ENCODE assay signal across 18 cellular contexts in the genomic region with DNA sequence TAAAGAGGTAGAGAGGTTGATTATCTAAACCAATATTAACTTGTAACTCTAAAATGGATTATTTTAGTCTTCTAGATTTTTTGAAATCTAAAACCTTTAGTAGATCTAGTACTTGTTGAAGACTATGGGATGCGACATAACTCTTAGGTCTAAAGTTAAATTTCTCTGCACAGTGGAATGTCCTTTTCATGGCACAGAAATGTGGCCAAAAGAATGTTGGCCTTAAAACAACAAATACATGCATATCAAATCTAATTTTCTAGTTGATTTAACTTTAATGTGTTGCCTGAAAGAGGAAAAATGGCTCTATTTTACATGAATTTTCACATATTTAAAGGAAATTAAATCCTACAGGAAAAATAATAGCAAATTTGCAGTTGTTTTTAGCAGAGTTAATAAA. TPM values are rescaled to one million over a fixed set of nuclear protein-coding genes. Genes with fewer than 3 reads are reported as not detected.
DNase-seq lines count a peak whose midpoint lies in the region; ATAC-seq, FAIRE-seq and TF ChIP-seq lines count a peak whose summit lies in the region.
"Had no signal": no experiment of that assay in that cellular context is flagged by ENCODE, and none has a peak within 500 bp of the region (broad histone marks: within the 10 kb centered on the region; RNA-seq: fewer than 3 reads in every experiment).

No MANE protein-coding gene starts in this region.

- CTCF ChIA-PET in activated naive CD4-positive, alpha-beta T cell treated with anti-CD3 and anti-CD28 coated beads for 36 hours (lab: Charles Lee): interaction anchor here (1.1 kb wide), 1 partner anchor 77 kb away, joined by 4 read pairs; no protein-coding TSS in a partner anchor
- CTCF ChIA-PET in endothelial cell of umbilical vein (lab: Charles Lee) (no interaction called here), WTC11 (lab: Charles Lee) (interaction anchor here (1.3 kb wide), 1 partner anchor 10 kb away, joined by 3 read pairs; no protein-coding TSS in a partner anchor)

- H3K4me1 ChIP-seq in endothelial cell of umbilical vein (ENCODE audit: control insufficient read depth, extremely low read depth, insufficient read depth, low read length): peaks cover 15% of the 10 kb centered on the region

- BruUV-seq in endothelial cell of umbilical vein (replicated peaks; lab: Mats Ljungman, UMichigan): TSS peak; percentile 16

- H3K4me3 Mint-ChIP-seq in activated naive CD4-positive, alpha-beta T cell treated with anti-CD3 and anti-CD28 coated beads for 36 hours: no peak overlapping the region
- no peak overlapping the region for H3K4me3 Mint-ChIP-seq in activated naive CD8-positive, alpha-beta T cell treated with anti-CD3 and anti-CD28 coated beads, Interleukin-2, amount 50 U/mL, for 24 hours
- H3K4me3 Mint-ChIP-seq in WTC11: no peak overlapping the region

- peaks cover 6% of the 10 kb centered on the region for H3K79me2 ChIP-seq in endothelial cell of umbilical vein (ENCODE audit: control insufficient read depth, insufficient read depth, low read length)

- H3K36me3 Mint-ChIP-seq in activated naive CD4-positive, alpha-beta T cell treated with anti-CD3 and anti-CD28 coated beads for 36 hours (ENCODE audit: low read depth): peaks cover 21% of the 10 kb centered on the region
- H3K36me3 Mint-ChIP-seq in activated naive CD4-positive, alpha-beta T cell treated with anti-CD3 and anti-CD28 coated beads, Interleukin-2, amount 50 U/mL, for 72 hours: peaks cover 9 to 29% of the 10 kb centered on the region in 2 donors
- peaks cover 70% of the 10 kb centered on the region for H3K36me3 Mint-ChIP-seq in activated naive CD8-positive, alpha-beta T cell treated with anti-CD3 and anti-CD28 coated beads, Interleukin-2, amount 50 U/mL, for 24 hours (ENCODE audit: low read depth)
- no peaks in the 10 kb centered on the region for H3K36me3 Mint-ChIP-seq in WTC11

- POLR2A ChIA-PET in endothelial cell of umbilical vein (lab: Charles Lee) (no interaction called here), WTC11 (lab: Charles Lee) (no interaction called here)

- H3K4me3 ChIP-seq in endothelial cell of umbilical vein (replicated peaks in 1 of 3; ENCODE audit: insufficient read depth in 1 of 3, low read depth in 1 of 3, low read length in 3 of 3) (no peak overlapping the region), brain microvascular endothelial cell (ENCODE audit: low read depth, low read length) (no peak overlapping the region)
- H3K4me3 ChIP-seq: BLaER1 treated with 17β-estradiol and CSF1 and Interleukin-3, amounts not matched to agents 10 nM and 100 nM; HAP-1; K562 had no signal

- no peaks in the 10 kb centered on the region for H3K27me3 Mint-ChIP-seq in activated naive CD4-positive, alpha-beta T cell treated with anti-CD3 and anti-CD28 coated beads for 36 hours (ENCODE audit: low read depth)
- no peaks in the 10 kb centered on the region for H3K27me3 Mint-ChIP-seq in activated naive CD8-positive, alpha-beta T cell treated with anti-CD3 and anti-CD28 coated beads, Interleukin-2, amount 50 U/mL, for 24 hours
- H3K27me3 Mint-ChIP-seq in WTC11 (ENCODE audit: low read depth): no peaks in the 10 kb centered on the region

- in situ Hi-C loops in brain microvascular endothelial cell (cut with HindIII; ENCODE audit: low pct_ligation_motif_present, low sequenced_read_pairs): no loop called here

- no peaks in the 10 kb centered on the region for H3K36me3 ChIP-seq in endothelial cell of umbilical vein (ENCODE audit: control insufficient read depth in 2 of 2, extremely low read depth in 1 of 2, insufficient read depth in 2 of 2, low read length in 2 of 2)
- no peaks in the 10 kb centered on the region for H3K36me3 ChIP-seq in brain microvascular endothelial cell (replicated peaks)
- H3K36me3 ChIP-seq: HAP-1 had no signal

- no peaks in the 10 kb centered on the region for H4K20me1 ChIP-seq in endothelial cell of umbilical vein (replicated peaks; ENCODE audit: control insufficient read depth, extremely low read depth, insufficient read depth, low read length)

- TF ChIP-seq POLR2A in endothelial cell of umbilical vein (IDR thresholded peaks at IDR 0.05; ENCODE audit: low read depth, low read length): no peak

- TF ChIP-seq CTCF in endothelial cell of umbilical vein (IDR thresholded peaks at IDR 0.05; ENCODE audit: extremely low read depth in 1 of 2, insufficient read depth in 1 of 2, low read depth in 1 of 2, low read length in 2 of 2) (no peak), brain microvascular endothelial cell (IDR thresholded peaks at IDR 0.05; ENCODE audit: low read depth, low read length, missing control alignments) (no peak), WTC11 (IDR thresholded peaks at IDR 0.05) (no peak)

- no peak overlapping the region for H3K4me2 ChIP-seq in endothelial cell of umbilical vein (ENCODE audit: insufficient read depth, low read length)

- H3K9me3 ChIP-seq in endothelial cell of umbilical vein (replicated peaks; ENCODE audit: control insufficient read depth, insufficient read depth, low read length): no peaks in the 10 kb centered on the region
- H3K9me3 ChIP-seq: BLaER1 treated with 17β-estradiol and CSF1 and Interleukin-3, amounts not matched to agents 10 nM and 100 nM; HAP-1 had no signal

- intact Hi-C loops in activated naive CD4-positive, alpha-beta T cell treated with anti-CD3 and anti-CD28 coated beads for 36 hours (cut with micrococcal nuclease): no loop called here
- intact Hi-C loops in endothelial cell of umbilical vein (cut with micrococcal nuclease): no loop called here

- H3K27ac Mint-ChIP-seq in activated naive CD4-positive, alpha-beta T cell treated with anti-CD3 and anti-CD28 coated beads for 36 hours: peak overlapping the region; percentile 42
- H3K27ac Mint-ChIP-seq in activated naive CD4-positive, alpha-beta T cell treated with anti-CD3 and anti-CD28 coated beads, Interleukin-2, amount 50 U/mL, for 72 hours: no peak overlapping the region
- peak overlapping the region; percentile 5 for H3K27ac Mint-ChIP-seq in activated naive CD8-positive, alpha-beta T cell treated with anti-CD3 and anti-CD28 coated beads, Interleukin-2, amount 50 U/mL, for 24 hours
- H3K27ac Mint-ChIP-seq in WTC11: no peak overlapping the region

- peaks cover 87% of the 10 kb centered on the region for H3K4me1 Mint-ChIP-seq in activated naive CD4-positive, alpha-beta T cell treated with anti-CD3 and anti-CD28 coated beads for 36 hours (ENCODE audit: low read depth)
- peaks cover 99% of the 10 kb centered on the region for H3K4me1 Mint-ChIP-seq in activated naive CD8-positive, alpha-beta T cell treated with anti-CD3 and anti-CD28 coated beads, Interleukin-2, amount 50 U/mL, for 24 hours
- H3K4me1 Mint-ChIP-seq in WTC11: peaks cover 13% of the 10 kb centered on the region

- H2AFZ ChIP-seq in endothelial cell of umbilical vein (ENCODE audit: low read depth, low read length): no peak overlapping the region

- ATAC-seq in activated naive CD4-positive, alpha-beta T cell treated with anti-CD3 and anti-CD28 coated beads, Interleukin-2, amount 50 U/mL, for 72 hours: no peak
- ATAC-seq in activated naive CD8-positive, alpha-beta T cell treated with anti-CD3 and anti-CD28 coated beads, Interleukin-2, amount 50 U/mL, for 24 hours: no peak
- ATAC-seq in WTC11 (no peak), GM19351 (IDR thresholded peaks at IDR 0.05; ENCODE audit: unreplicated experiment) (no peak)
- ATAC-seq: K562, Panc1, Right ventricle myocardium inferior had no signal

- no peak overlapping the region for H3K9ac ChIP-seq in endothelial cell of umbilical vein (replicated peaks; ENCODE audit: extremely low read depth, insufficient read depth, low read length)
- H3K9ac ChIP-seq: BLaER1 treated with 17β-estradiol and CSF1 and Interleukin-3, amounts not matched to agents 10 nM and 100 nM had no signal

- H3K9me1 ChIP-seq in endothelial cell of umbilical vein (replicated peaks; ENCODE audit: control insufficient read depth, extremely low read depth, insufficient read depth, low read length): peaks cover 3% of the 10 kb centered on the region

- no peaks in the 10 kb centered on the region for H3K27me3 ChIP-seq in endothelial cell of umbilical vein (ENCODE audit: control insufficient read depth in 2 of 2, insufficient read depth in 2 of 2, low read length in 2 of 2)
- no peaks in the 10 kb centered on the region for H3K27me3 ChIP-seq in brain microvascular endothelial cell (replicated peaks)
- H3K27me3 ChIP-seq: BLaER1 treated with 17β-estradiol and CSF1 and Interleukin-3, amounts not matched to agents 10 nM and 100 nM had no signal

- no peak for FAIRE-seq in endothelial cell of umbilical vein (lab: Jason Lieb, UNC)
- FAIRE-seq: K562 had no signal

- dilution Hi-C loops in endothelial cell of umbilical vein (cut with MboI; ENCODE audit: extremely low pct_ligation_motif_present, low sequenced_read_pairs): no loop called here

- no peak overlapping the region for H3K27ac ChIP-seq in endothelial cell of umbilical vein (ENCODE audit: insufficient read depth, low read depth, low read length)
- H3K27ac ChIP-seq in brain microvascular endothelial cell: no peak overlapping the region
- H3K27ac ChIP-seq: 22Rv1; BLaER1 treated with 17β-estradiol and CSF1 and Interleukin-3, amounts not matched to agents 10 nM and 100 nM had no signal

- no peaks in the 10 kb centered on the region for H3K9me3 Mint-ChIP-seq in activated naive CD4-positive, alpha-beta T cell treated with anti-CD3 and anti-CD28 coated beads for 36 hours
- no peaks in the 10 kb centered on the region for H3K9me3 Mint-ChIP-seq in activated naive CD4-positive, alpha-beta T cell treated with anti-CD3 and anti-CD28 coated beads, Interleukin-2, amount 50 U/mL, for 72 hours
- H3K9me3 Mint-ChIP-seq in activated naive CD8-positive, alpha-beta T cell treated with anti-CD3 and anti-CD28 coated beads, Interleukin-2, amount 50 U/mL, for 24 hours: no peaks in the 10 kb centered on the region
- H3K9me3 Mint-ChIP-seq in WTC11: no peaks in the 10 kb centered on the region

- no peak for DNase-seq in activated naive CD4-positive, alpha-beta T cell treated with anti-CD3 and anti-CD28 coated beads for 36 hours
- no peak for DNase-seq in activated naive CD4-positive, alpha-beta T cell treated with anti-CD3 and anti-CD28 coated beads, Interleukin-2, amount 50 U/mL, for 72 hours (ENCODE audit: low spot score in 2 of 2)
- DNase-seq in activated naive CD8-positive, alpha-beta T cell treated with anti-CD3 and anti-CD28 coated beads, Interleukin-2, amount 50 U/mL, for 24 hours: no peak
- DNase-seq in endothelial cell of umbilical vein (ENCODE audit: low read depth, low spot score): no peak
- DNase-seq in brain microvascular endothelial cell: no peak
- DNase-seq in NCI-H2196 treated with DMSO at 0.1 percent for 48 hours (lab: John Stamatoyannopoulos, UW; ENCODE audit: unreplicated experiment): no peak
- no peak for DNase-seq in WTC11 (ENCODE audit: low spot score)
- DNase-seq: DMS 273 treated with DMSO at 0.1 percent for 48 hours, NCI-H1092, NCI-H446, NCI-H748 treated with DMSO at 0.1 percent for 48 hours had no signal

RNA-seq across cellular contexts. Expression of a gene that starts 30.3 kb away (rescaled TPM):
- total RNA-seq in activated naive CD4-positive, alpha-beta T cell treated with anti-CD3 and anti-CD28 coated beads for 36 hours: 100 to 1,000 TPM; 121 to 134 TPM
- total RNA-seq in activated naive CD4-positive, alpha-beta T cell treated with anti-CD3 and anti-CD28 coated beads, Interleukin-2, amount 50 U/mL, for 72 hours: 100 to 1,000 TPM; 105 to 149 TPM
- total RNA-seq in endothelial cell of umbilical vein: 41.4 and 42.0 TPM in 2 replicates
- polyA plus RNA-seq in endothelial cell of umbilical vein: 18.2 and 21.3 TPM in 2 replicates
- 27.2 and 29.1 TPM in 2 replicates for polyA plus RNA-seq in endothelial cell of umbilical vein (2011; cell fraction: cytosol; rRNA removed)
- 40.3 and 46.2 TPM in 2 replicates for polyA plus RNA-seq in endothelial cell of umbilical vein (2011; cell fraction: nucleus; rRNA removed)
- polyA plus RNA-seq in endothelial cell of umbilical vein (2012): 30.0 and 30.1 TPM in 2 replicates
- polyA minus RNA-seq in endothelial cell of umbilical vein: 36.7 and 39.1 TPM in 2 replicates
- polyA minus RNA-seq in endothelial cell of umbilical vein (2011; cell fraction: cytosol; rRNA and poly(A)+ RNA removed): 19.0 TPM
- polyA minus RNA-seq in endothelial cell of umbilical vein (2011; cell fraction: nucleus; rRNA and poly(A)+ RNA removed): 42.7 and 55.0 TPM in 2 replicates
- total RNA-seq in WTC11 (2021): 5.6 to 7.6 TPM (median 5.9 TPM) in 3 replicates

Comparison
In these comparisons a context has a peak if more than half of its experiments do, and no peak if none do; other contexts are left out.
1. H3K27ac Mint-ChIP-seq: peak in activated naive CD4-positive, alpha-beta T cell treated with anti-CD3 and anti-CD28 coated beads for 36 hours (single experiment) and activated naive CD8-positive, alpha-beta T cell treated with anti-CD3 and anti-CD28 coated beads, Interleukin-2, amount 50 U/mL, for 24 hours (single experiment); none in activated naive CD4-positive, alpha-beta T cell treated with anti-CD3 and anti-CD28 coated beads, Interleukin-2, amount 50 U/mL, for 72 hours (0 of 2) and WTC11 (single experiment).